In genomic region chr12:52546126-52546525, GRCh38 we compare ENCODE assay signal across 33 cellular contexts. TPM values are rescaled to one million over a fixed set of nuclear protein-coding genes. Genes with fewer than 3 reads are reported as not detected.
"Had no signal": no experiment of that assay in that cellular context is flagged by ENCODE, and none has a peak within 500 bp of the region (broad histone marks: within the 10 kb centered on the region; RNA-seq: fewer than 3 reads in every experiment).

No MANE protein-coding gene starts in this region.

- H3K27ac ChIP-seq: left ventricle myocardium inferior, ovary, right atrium auricular region, right lobe of liver, tibial nerve, uterus had no signal

- ATAC-seq: mucosa of descending colon; naive thymus-derived CD4-positive, alpha-beta T cell; natural killer cell treated with Interleukin-12 subunit alpha and Interleukin-12 subunit beta and Interleukin-15 and Interleukin-18, amount 100 ng/mL, for 72 hours; right lobe of liver; stimulated activated memory B cell treated with anti-CD40 and anti-IgM and Interleukin-4, amounts not matched to agents 10 μg/mL and 1 μg/mL and 100 μg/mL, for 72 hours; stimulated activated naive CD8-positive, alpha-beta T cell treated with anti-CD3 and anti-CD28 coated beads, Interleukin-15, amount 100 ng/mL, for 72 hours had no signal

- H3K4me1 ChIP-seq: right atrium auricular region, right lobe of liver, uterus had no signal

- H3K27me3 ChIP-seq: ovary, right atrium auricular region, right lobe of liver, tibial nerve, uterus had no signal

- H3K4me1 Mint-ChIP-seq: stimulated activated memory B cell treated with anti-CD40 and anti-IgM and Interleukin-4, amounts not matched to agents 10 μg/mL and 1 μg/mL and 100 μg/mL, for 72 hours had no signal

- H3K36me3 Mint-ChIP-seq: naive thymus-derived CD4-positive, alpha-beta T cell; natural killer cell treated with Interleukin-12 subunit alpha and Interleukin-12 subunit beta and Interleukin-15 and Interleukin-18, amount 100 ng/mL, for 72 hours; stimulated activated memory B cell treated with anti-CD40 and anti-IgM and Interleukin-4, amounts not matched to agents 10 μg/mL and 1 μg/mL and 100 μg/mL, for 72 hours; type B pancreatic cell had no signal

- H3K36me3 ChIP-seq: left ventricle myocardium inferior, ovary, right atrium auricular region, right lobe of liver, tibial nerve, uterus had no signal

- H3K9me3 ChIP-seq: left ventricle myocardium inferior, mucosa of descending colon, ovary, right atrium auricular region, right lobe of liver, tibial nerve, uterus had no signal

- H3K27ac Mint-ChIP-seq: naive thymus-derived CD4-positive, alpha-beta T cell; natural killer cell treated with Interleukin-12 subunit alpha and Interleukin-12 subunit beta and Interleukin-15 and Interleukin-18, amount 100 ng/mL, for 72 hours; progenitor cell of endocrine pancreas; stimulated activated memory B cell treated with anti-CD40 and anti-IgM and Interleukin-4, amounts not matched to agents 10 μg/mL and 1 μg/mL and 100 μg/mL, for 72 hours; type B pancreatic cell had no signal

- H3K4me3 ChIP-seq: left ventricle myocardium inferior, lung, mucosa of descending colon, ovary, right atrium auricular region, right lobe of liver, smooth muscle cell, tibial nerve, uterus had no signal

- H3K9me3 Mint-ChIP-seq: immature natural killer cell; natural killer cell treated with Interleukin-12 subunit alpha and Interleukin-12 subunit beta and Interleukin-15 and Interleukin-18, amount 100 ng/mL, for 72 hours; stimulated activated memory B cell treated with anti-CD40 and anti-IgM and Interleukin-4, amounts not matched to agents 10 μg/mL and 1 μg/mL and 100 μg/mL, for 72 hours; stimulated activated naive CD8-positive, alpha-beta T cell treated with anti-CD3 and anti-CD28 coated beads, Interleukin-15, amount 100 ng/mL, for 72 hours; type B pancreatic cell had no signal

- H3K4me3 Mint-ChIP-seq: immature natural killer cell; naive thymus-derived CD4-positive, alpha-beta T cell; natural killer cell treated with Interleukin-12 subunit alpha and Interleukin-12 subunit beta and Interleukin-15 and Interleukin-18, amount 100 ng/mL, for 72 hours; stimulated activated memory B cell treated with anti-CD40 and anti-IgM and Interleukin-4, amounts not matched to agents 10 μg/mL and 1 μg/mL and 100 μg/mL, for 72 hours; stimulated activated naive CD8-positive, alpha-beta T cell treated with anti-CD3 and anti-CD28 coated beads, Interleukin-15, amount 100 ng/mL, for 72 hours; type B pancreatic cell had no signal

- H3K27me3 Mint-ChIP-seq: stimulated activated naive CD8-positive, alpha-beta T cell treated with anti-CD3 and anti-CD28 coated beads, Interleukin-15, amount 100 ng/mL, for 72 hours had no signal

- DNase-seq: immature natural killer cell; kidney; left ventricle myocardium inferior; mesendoderm; midbrain; mucosa of descending colon; naive thymus-derived CD4-positive, alpha-beta T cell; ovary; right lobe of liver; stimulated activated CD4-positive, alpha-beta T cell treated with anti-CD3 and anti-CD28 coated beads, Interleukin-1b, Interleukin-23, amount 100 ng/mL, for 48 hours; stimulated activated CD4-positive, alpha-beta T cell treated with anti-CD3 and anti-CD28 coated beads, Interleukin-2, amount 100 ng/mL, for 48 hours; stimulated activated CD4-positive, alpha-beta T cell treated with anti-CD3 and anti-CD28 coated beads, Interleukin-4, amount 100 ng/mL, for 4 hours; stimulated activated CD8-positive, alpha-beta memory T cell treated with anti-CD3 and anti-CD28 coated beads, Interleukin-4, amount 100 ng/mL, for 48 hours; stimulated activated naive CD4-positive, alpha-beta T cell treated with Interleukin-2 at 50 U/mL for 16 hours; stimulated activated naive CD8-positive, alpha-beta T cell treated with anti-CD3 and anti-CD28 coated beads, Interleukin-15, amount 100 ng/mL, for 72 hours; substantia nigra; uterus had no signal

RNA-seq across cellular contexts. Expression of gene KRT71, which starts 6.8 kb away (rescaled TPM):
- total RNA-seq: kidney; left ventricle myocardium inferior; lung; mucosa of descending colon; myocyte; naive thymus-derived CD4-positive, alpha-beta T cell; natural killer cell treated with Interleukin-12 subunit alpha and Interleukin-12 subunit beta and Interleukin-15 and Interleukin-18, amount 100 ng/mL, for 72 hours; omental fat pad; ovary; progenitor cell of endocrine pancreas; pulmonary artery endothelial cell; renal cortical epithelial cell; right atrium auricular region; right lobe of liver; skeletal muscle tissue; smooth muscle cell; tibial nerve; ureter; uterus had no signal
- polyA plus RNA-seq: immature natural killer cell; lung; naive thymus-derived CD4-positive, alpha-beta T cell; neural cell; ovary; smooth muscle cell had no signal

RNA-seq across cellular contexts. Expression of gene KRT5, which starts 25.9 kb away (rescaled TPM):
- total RNA-seq: left ventricle myocardium inferior; natural killer cell treated with Interleukin-12 subunit alpha and Interleukin-12 subunit beta and Interleukin-15 and Interleukin-18, amount 100 ng/mL, for 72 hours; progenitor cell of endocrine pancreas had no signal
- polyA plus RNA-seq: immature natural killer cell; naive thymus-derived CD4-positive, alpha-beta T cell; neural cell had no signal

RNA-seq across cellular contexts. Expression of gene KRT74, which starts 27.5 kb away (rescaled TPM):
- total RNA-seq: kidney; lung; mucosa of descending colon; myocyte; natural killer cell treated with Interleukin-12 subunit alpha and Interleukin-12 subunit beta and Interleukin-15 and Interleukin-18, amount 100 ng/mL, for 72 hours; omental fat pad; ovary; progenitor cell of endocrine pancreas; pulmonary artery endothelial cell; renal cortical epithelial cell; right lobe of liver; skeletal muscle tissue; smooth muscle cell; temporal lobe; tibial nerve; uterus had no signal
- polyA plus RNA-seq: immature natural killer cell; lung; naive thymus-derived CD4-positive, alpha-beta T cell; neural cell; ovary; smooth muscle cell had no signal

RNA-seq across cellular contexts. Expression of gene KRT6A, which starts 53.1 kb away (rescaled TPM):
- total RNA-seq: kidney; left ventricle myocardium inferior; myocyte; naive thymus-derived CD4-positive, alpha-beta T cell; natural killer cell treated with Interleukin-12 subunit alpha and Interleukin-12 subunit beta and Interleukin-15 and Interleukin-18, amount 100 ng/mL, for 72 hours; progenitor cell of endocrine pancreas; temporal lobe had no signal
- polyA plus RNA-seq: immature natural killer cell; naive thymus-derived CD4-positive, alpha-beta T cell; neural cell had no signal

RNA-seq across cellular contexts. Expression of gene KRT72, which starts 55.1 kb away (rescaled TPM):
- total RNA-seq: kidney, left ventricle myocardium inferior, mucosa of descending colon, myocyte, ovary, progenitor cell of endocrine pancreas, pulmonary artery endothelial cell, renal cortical epithelial cell, right atrium auricular region, right lobe of liver, skeletal muscle tissue, smooth muscle cell, temporal lobe, tibial nerve, ureter had no signal
- polyA plus RNA-seq: neural cell, ovary, smooth muscle cell had no signal
